In genomic region chr12:53381739-53382630, GRCh38 we compare ENCODE assay signal across 7 cellular contexts. TPM values are rescaled to one million over a fixed set of nuclear protein-coding genes. Genes with fewer than 3 reads are reported as not detected.
A peak's percentile ranks its signal among the peaks of the same experiment; 100 is the strongest.
DNase-seq lines count a peak whose midpoint lies in the region; ATAC-seq, FAIRE-seq and TF ChIP-seq lines count a peak whose summit lies in the region.

No MANE protein-coding gene starts in this region.

- H3K4me3 Mint-ChIP-seq in activated CD4-positive, alpha-beta memory T cell treated with anti-CD3 and anti-CD28 coated beads for 36 hours: peak overlapping the region; percentile 94
- H3K4me3 Mint-ChIP-seq in naive B cell: peak overlapping the region in 7 of 8 donors; percentile 78 to 94 (median 91)

- H2AFZ ChIP-seq in Loucy (ENCODE audit: low read length): no peak overlapping the region

- H3K36me3 ChIP-seq in Loucy (ENCODE audit: insufficient read depth, low read length): peaks cover 18% of the 10 kb centered on the region; the same call in 1 of the 2 replicates
- H3K36me3 ChIP-seq in esophagus muscularis mucosa: peaks cover 22 to 53% (median 42%) of the 10 kb centered on the region in 4 donors

- H3K9me2 ChIP-seq in Loucy (replicated peaks; ENCODE audit: low read depth, low read length): no peaks in the 10 kb centered on the region

- H3K9me3 Mint-ChIP-seq in activated CD4-positive, alpha-beta memory T cell treated with anti-CD3 and anti-CD28 coated beads for 36 hours: no peaks in the 10 kb centered on the region
- no peaks in the 10 kb centered on the region for H3K9me3 Mint-ChIP-seq in naive B cell

- H3K9me3 ChIP-seq in Loucy (ENCODE audit: insufficient read depth, low read depth, low read length) (no peaks in the 10 kb centered on the region), esophagus muscularis mucosa (no peaks in the 10 kb centered on the region)

- H3K4me2 ChIP-seq in Loucy (ENCODE audit: low read depth, low read length, poor library complexity, severe bottlenecking): peak overlapping the region; percentile 76

- H3K27ac ChIP-seq in esophagus muscularis mucosa (replicated peaks in 1 of 4): peak overlapping the region; percentile 98 to 100 (median 100)

- no peak for TF ChIP-seq POLR2A in esophagus muscularis mucosa (IDR thresholded peaks at IDR 0.05; ENCODE audit: low read depth)

- peaks cover 46% of the 10 kb centered on the region for H4K20me1 ChIP-seq in Loucy (ENCODE audit: insufficient read depth, low read length, poor library complexity, severe bottlenecking)

- H3K9ac ChIP-seq in Loucy (ENCODE audit: low read depth, low read length, poor library complexity, severe bottlenecking): peak overlapping the region; percentile 75

- H3K27me3 ChIP-seq in Loucy (ENCODE audit: insufficient read depth, low read length, poor library complexity, severe bottlenecking) (no peaks in the 10 kb centered on the region), esophagus muscularis mucosa (no peaks in the 10 kb centered on the region)

- 41% methylated on average over 6 of the region's 9 CpGs for WGBS in esophagus muscularis mucosa

- peak overlapping the region; percentile 97 for H3K27ac Mint-ChIP-seq in activated CD4-positive, alpha-beta memory T cell treated with anti-CD3 and anti-CD28 coated beads for 36 hours
- H3K27ac Mint-ChIP-seq in naive B cell: peak overlapping the region in 4 of 6 donors; percentile 21 to 94 (median 70)

- FAIRE-seq in frontal cortex (lab: Jason Lieb, UNC): no peak

- DNase-seq in GM03348 (ENCODE audit: low spot score) (peak; percentile 41), esophagus muscularis mucosa (ENCODE audit: extremely low spot score) (no peak), naive B cell (peak; percentile 36), frontal cortex (ENCODE audit: low spot score in 2 of 2) (no peak), hepatic stellate cell (ENCODE audit: low spot score) (no peak)
- DNase-seq in activated CD4-positive, alpha-beta memory T cell treated with anti-CD3 and anti-CD28 coated beads for 36 hours: peak; percentile 68

- no peaks in the 10 kb centered on the region for H3F3A ChIP-seq in Loucy (ENCODE audit: low read depth)

- TF ChIP-seq EP300 in esophagus muscularis mucosa (IDR thresholded peaks at IDR 0.05): no peak

- POLR2A ChIA-PET in activated CD4-positive, alpha-beta memory T cell treated with anti-CD3 and anti-CD28 coated beads for 36 hours (lab: Charles Lee): interaction anchor here (1.0 to 1.1 kb wide), 3 partner anchors 13 to 37 kb away, joined by 3 read pairs; no protein-coding TSS in a partner anchor

- intact Hi-C loops in activated CD4-positive, alpha-beta memory T cell treated with anti-CD3 and anti-CD28 coated beads for 36 hours (cut with micrococcal nuclease): loop anchor here (1.0 kb wide), 1 partner anchor 30 kb away; no protein-coding TSS in a partner anchor
- intact Hi-C loops in esophagus muscularis mucosa (cut with DNase I): no loop called here

- TF ChIP-seq CTCF in Loucy (conservative IDR thresholded peaks at IDR 0.05; ENCODE audit: low read length) (peak; percentile 64), esophagus muscularis mucosa (IDR thresholded peaks at IDR 0.05) (peak in 2 of 3 experiments; percentile 24 to 27)

- peaks cover 46% of the 10 kb centered on the region for H3K36me3 Mint-ChIP-seq in activated CD4-positive, alpha-beta memory T cell treated with anti-CD3 and anti-CD28 coated beads for 36 hours
- H3K36me3 Mint-ChIP-seq in naive B cell: peaks cover 12 to 18% of the 10 kb centered on the region in 2 donors

- no peak for ATAC-seq in naive B cell (ENCODE audit: low read depth in 2 of 2)

- H3K27me3 Mint-ChIP-seq in activated CD4-positive, alpha-beta memory T cell treated with anti-CD3 and anti-CD28 coated beads for 36 hours: no peaks in the 10 kb centered on the region
- no peaks in the 10 kb centered on the region for H3K27me3 Mint-ChIP-seq in naive B cell

- peaks cover 50% of the 10 kb centered on the region for H3K4me1 Mint-ChIP-seq in activated CD4-positive, alpha-beta memory T cell treated with anti-CD3 and anti-CD28 coated beads for 36 hours (ENCODE audit: low read depth)
- peaks cover 34 to 57% (median 37%) of the 10 kb centered on the region in 3 donors for H3K4me1 Mint-ChIP-seq in naive B cell

- peak overlapping the region; percentile 81 for H3K4me3 ChIP-seq in Loucy (ENCODE audit: low read length, poor library complexity, severe bottlenecking)
- H3K4me3 ChIP-seq in esophagus muscularis mucosa: peak overlapping the region; percentile 79 to 93 (median 86)

- H3K4me1 ChIP-seq in Loucy (ENCODE audit: insufficient read depth, low read length, poor library complexity, severe bottlenecking) (peaks cover 57% of the 10 kb centered on the region), esophagus muscularis mucosa (peaks cover 60 to 70% (median 68%) of the 10 kb centered on the region in 4 donors)

- H3K79me2 ChIP-seq in Loucy (ENCODE audit: insufficient read depth, low read length): peaks cover 62% of the 10 kb centered on the region

- CTCF ChIA-PET in activated CD4-positive, alpha-beta memory T cell treated with anti-CD3 and anti-CD28 coated beads for 36 hours (lab: Charles Lee): interaction anchor here (0.8 to 7.3 kb wide), 12 partner anchors 13 to 61 kb away, joined by 3 to 82 read pairs (median 4); partner anchors contain the start of genes AAAS and PRR13

RNA-seq across cellular contexts. Expression of gene SP1, which starts 2.0 kb away (rescaled TPM):
- 10 to 100 TPM; 66.1 to 72.8 TPM for total RNA-seq in activated CD4-positive, alpha-beta memory T cell treated with anti-CD3 and anti-CD28 coated beads for 36 hours
- 10 to 100 TPM; 54.0 to 85.7 (median 72.2) TPM for total RNA-seq in esophagus muscularis mucosa
- 10 to 100 TPM in 5 of 6 donors, 1 to 10 TPM in 1; 8.3 to 17.5 (median 12.7) TPM for polyA plus RNA-seq in naive B cell (ENCODE audit: low read depth in 6 of 6)
- total RNA-seq in frontal cortex: 8.2 TPM

RNA-seq across cellular contexts. Expression of gene AMHR2, which starts 41.7 kb away (rescaled TPM):
- not detected for total RNA-seq in activated CD4-positive, alpha-beta memory T cell treated with anti-CD3 and anti-CD28 coated beads for 36 hours
- total RNA-seq in esophagus muscularis mucosa (under 1 TPM in 2 of 4 donors, not detected in 2; 0.33 to 0.92 TPM), frontal cortex (not detected)
- not detected for polyA plus RNA-seq in naive B cell (ENCODE audit: low read depth in 6 of 6)

RNA-seq across cellular contexts. Expression of gene SP7, which starts 45.8 kb away (rescaled TPM):
- total RNA-seq in activated CD4-positive, alpha-beta memory T cell treated with anti-CD3 and anti-CD28 coated beads for 36 hours: not detected
- not detected for total RNA-seq in esophagus muscularis mucosa
- polyA plus RNA-seq in naive B cell (ENCODE audit: low read depth in 6 of 6): under 1 TPM in 3 of 6 donors, not detected in 3; 0.17 to 0.33 (median 0.27) TPM
- total RNA-seq in frontal cortex: under 0.01 TPM

RNA-seq across cellular contexts. Expression of gene PRR13, which starts 59.5 kb away (rescaled TPM):
- total RNA-seq in activated CD4-positive, alpha-beta memory T cell treated with anti-CD3 and anti-CD28 coated beads for 36 hours: 100 to 1,000 TPM; 218 to 221 TPM
- total RNA-seq in esophagus muscularis mucosa: 10 to 100 TPM; 47.8 to 77.6 (median 65.3) TPM
- polyA plus RNA-seq in naive B cell (ENCODE audit: low read depth in 6 of 6): 1,000 to 10,000 TPM in 1 of 6 donors, 100 to 1,000 TPM in 5; 660 to 1,169 (median 730) TPM
- 4.9 TPM for total RNA-seq in frontal cortex

Comparison
In these comparisons a context has a peak if more than half of its experiments do, and no peak if none do; other contexts are left out.
1. DNase-seq: peak in GM03348 (single experiment), activated CD4-positive, alpha-beta memory T cell treated with anti-CD3 and anti-CD28 coated beads for 36 hours (single experiment) and naive B cell (single experiment); none in esophagus muscularis mucosa (single experiment), frontal cortex (0 of 2) and hepatic stellate cell (single experiment).